ENCODE assay signal across 1 cellular context in genomic region chr1:11690132-11690668, GRCh38.
A peak's percentile ranks its signal among the peaks of the same experiment; 100 is the strongest.
TF ChIP-seq lines count a peak whose summit lies in the region.

No MANE protein-coding gene starts in this region.

TF ChIP-seq in K562, 482 proteins besides CTCF, POLR2A, EP300 and RAD21 (continued from another document):
- peak; percentile 54; the same call in 1 of the 2 replicates for TF ChIP-seq ZNF592 (IDR thresholded peaks at IDR 0.05)
- 0 out of 4 replicates have a peak, but pooled peaks of 1 of the 2 experiments have one; percentile 20 for TF ChIP-seq UBTF (IDR thresholded peaks at IDR 0.05; ENCODE audit: borderline replicate concordance in 1 of 2, low read depth in 2 of 2, low read length in 2 of 2)
- no peak for TF ChIP-seq IFI16 (CRISPR knock-in tag; IDR thresholded peaks at IDR 0.05)
- no peak for TF ChIP-seq HNRNPUL1 (IDR thresholded peaks at IDR 0.05; ENCODE audit: low read length)
